9 cellular contexts compared by ENCODE assay signal in the genomic region with DNA sequence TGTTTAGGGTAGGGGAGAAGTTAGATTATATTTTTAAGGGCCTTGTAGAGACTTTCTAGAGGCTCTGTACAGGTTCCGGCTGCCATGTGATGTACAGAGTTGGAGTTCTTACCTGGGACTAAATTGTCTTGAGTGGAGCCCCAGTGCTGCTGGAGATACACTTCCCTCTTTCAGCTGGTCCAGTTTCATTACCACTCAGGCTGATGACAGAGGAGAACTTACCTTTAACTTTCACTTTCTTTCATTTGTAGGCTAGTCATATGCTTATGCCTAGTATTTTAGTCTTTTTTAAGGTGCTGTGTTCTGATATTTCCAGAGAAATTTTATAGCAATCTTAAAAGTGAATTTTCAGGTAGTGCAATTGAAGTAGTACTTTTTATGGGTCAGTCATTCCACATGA.
DNase-seq lines count a peak whose midpoint lies in the region; ATAC-seq, FAIRE-seq and TF ChIP-seq lines count a peak whose summit lies in the region.
"Had no signal": no experiment of that assay in that cellular context is flagged by ENCODE, and none has a peak within 500 bp of the region (broad histone marks: within the 10 kb centered on the region; RNA-seq: fewer than 3 reads in every experiment).

No MANE protein-coding gene starts in this region.

- in situ Hi-C loops in HepG2 (cut with HindIII; ENCODE audit: extremely low pct_ligation_motif_present, low pct_unique_long_range_greater_than_20kb) = no loop called here

- H3K4me3 ChIP-seq in HepG2 (replicated peaks in 1 of 3; ENCODE audit: insufficient read depth in 1 of 3, low read depth in 2 of 3, low read length in 3 of 3) = no peak overlapping the region
- H3K4me3 ChIP-seq: BLaER1 had no signal

- POLR2A ChIA-PET in HepG2 (lab: Yijun Ruan, JAX) = no interaction called here

- H3K4me2 ChIP-seq in HepG2 (ENCODE audit: low read depth, low read length) = no peak overlapping the region
- H3K4me2 ChIP-seq: BLaER1 had no signal

- TF ChIP-seq RAD21 in HepG2 (CRISPR knock-in tag; IDR thresholded peaks at IDR 0.05) = no peak

- WGBS in HepG2 (ENCODE audit: low lambda C conversion rate) = 80% methylated on average over 1 of the region's 1 CpG

- H3K9ac ChIP-seq in HepG2 (ENCODE audit: insufficient read depth, low read depth, low read length) = no peak overlapping the region
- H3K9ac ChIP-seq: BLaER1 had no signal

- no TSS peak for BruUV-seq in HepG2 (replicated peaks; lab: Mats Ljungman, UMichigan)

- peaks cover 3 to 9% of the 10 kb centered on the region in 2 experiments; a peak in 4 of 5 replicates for H3K36me3 ChIP-seq in HepG2 (replicated peaks in 1 of 2; ENCODE audit: control insufficient read depth in 1 of 2, insufficient read depth in 2 of 2, low read length in 2 of 2)

- ATAC-seq in GM19395 (IDR thresholded peaks at IDR 0.05; ENCODE audit: unreplicated experiment) (peak; percentile 80), HG03139 (IDR thresholded peaks at IDR 0.05; ENCODE audit: unreplicated experiment) (peak; percentile 83), HepG2 (no peak), left cardiac atrium (no peak)

- no peak for TF ChIP-seq EP300 in HepG2 (IDR thresholded peaks at IDR 0.05; ENCODE audit: low read depth in 2 of 2, low read length in 2 of 2)
- no peak for TF ChIP-seq EP300 in HepG2 (CRISPR knock-in tag; IDR thresholded peaks at IDR 0.05; ENCODE audit: borderline replicate concordance)

- intact Hi-C loops in HepG2 (cut with micrococcal nuclease; ENCODE audit: unreplicated experiment) (no loop called here), left cardiac atrium (cut with DNase I) (no loop called here)

- CTCF ChIA-PET in HepG2 (lab: Yijun Ruan, JAX; ENCODE audit: low intra/inter-chr PET ratio, low total read pairs) = no interaction called here

- no peaks in the 10 kb centered on the region for H3K9me3 ChIP-seq in HepG2 (ENCODE audit: low read length)
- H3K9me3 ChIP-seq: BLaER1 had no signal

- FAIRE-seq in HepG2 (lab: Jason Lieb, UNC) = no peak

- no peaks in the 10 kb centered on the region for H3K4me1 ChIP-seq in HepG2 (ENCODE audit: insufficient read depth, low read length)
- H3K4me1 ChIP-seq: BLaER1 had no signal

- TF ChIP-seq CTCF in GM10266 (IDR thresholded peaks at IDR 0.05; ENCODE audit: control insufficient read depth, insufficient read depth, low read depth, missing control alignments) (no peak), HepG2 (CRISPR knock-in tag; IDR thresholded peaks at IDR 0.05) (no peak)

- no peaks in the 10 kb centered on the region for H3K27me3 ChIP-seq in HepG2 (ENCODE audit: control insufficient read depth in 1 of 2, insufficient read depth in 2 of 2, low read length in 2 of 2)
- H3K27me3 ChIP-seq: BLaER1 had no signal

- H4K20me1 ChIP-seq in HepG2 (ENCODE audit: insufficient read depth, low read length) = no peaks in the 10 kb centered on the region

- H3K27ac ChIP-seq in HepG2 (ENCODE audit: extremely low read length, insufficient read depth, low read length) = no peak overlapping the region
- H3K27ac ChIP-seq: BLaER1 had no signal

- DNase-seq in GM10266 (ENCODE audit: extremely low spot score) = peak; percentile 55
- DNase-seq in RPMI8226 = peak; percentile 53
- DNase-seq in HepG2 (ENCODE audit: low spot score) = no peak
- no peak for DNase-seq in left cardiac atrium
- no peak for DNase-seq in middle frontal gyrus (ENCODE audit: extremely low spot score, low spot score)
- DNase-seq in NCI-H1436 (lab: John Stamatoyannopoulos, UW) = no peak

- no peaks in the 10 kb centered on the region for H3K79me2 ChIP-seq in HepG2 (ENCODE audit: insufficient read depth, low read length)

- H2AFZ ChIP-seq in HepG2 (ENCODE audit: low read length) = no peak overlapping the region

- TF ChIP-seq POLR2A in HepG2 (IDR thresholded peaks at IDR 0.05; ENCODE audit: insufficient read depth in 1 of 2, low read depth in 2 of 2, low read length in 2 of 2) = no peak

TF ChIP-seq in HepG2, 621 proteins besides CTCF, POLR2A, EP300 and RAD21:
- no peak for TF ChIP-seq ZFP82 (CRISPR knock-in tag; IDR thresholded peaks at IDR 0.05; ENCODE audit: borderline replicate concordance)
- TF ChIP-seq ZNF546 (CRISPR knock-in tag; conservative IDR thresholded peaks at IDR 0.05) = no peak
- TF ChIP-seq, protein P1, sequence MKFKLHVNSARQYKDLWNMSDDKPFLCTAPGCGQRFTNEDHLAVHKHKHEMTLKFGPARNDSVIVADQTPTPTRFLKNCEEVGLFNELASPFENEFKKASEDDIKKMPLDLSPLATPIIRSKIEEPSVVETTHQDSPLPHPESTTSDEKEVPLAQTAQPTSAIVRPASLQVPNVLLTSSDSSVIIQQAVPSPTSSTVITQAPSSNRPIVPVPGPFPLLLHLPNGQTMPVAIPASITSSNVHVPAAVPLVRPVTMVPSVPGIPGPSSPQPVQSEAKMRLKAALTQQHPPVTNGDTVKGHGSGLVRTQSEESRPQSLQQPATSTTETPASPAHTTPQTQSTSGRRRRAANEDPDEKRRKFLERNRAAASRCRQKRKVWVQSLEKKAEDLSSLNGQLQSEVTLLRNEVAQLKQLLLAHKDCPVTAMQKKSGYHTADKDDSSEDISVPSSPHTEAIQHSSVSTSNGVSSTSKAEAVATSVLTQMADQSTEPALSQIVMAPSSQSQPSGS (CRISPR knock-in tag; IDR thresholded peaks at IDR 0.05) = no peak
- TF ChIP-seq ATF7 (IDR thresholded peaks at IDR 0.05) = no peak
- no peak for TF ChIP-seq ATF7 (CRISPR knock-in tag; IDR thresholded peaks at IDR 0.05)

Comparison
In these comparisons a context has a peak if more than half of its experiments do, and no peak if none do; other contexts are left out.
1. DNase-seq: peak in GM10266 (single experiment) and RPMI8226 (single experiment); none in HepG2 (single experiment), left cardiac atrium (single experiment), middle frontal gyrus (single experiment) and NCI-H1436 (single experiment).
2. ATAC-seq: peak in GM19395 (single experiment) and HG03139 (single experiment); none in HepG2 (single experiment) and left cardiac atrium (0 of 2).